Comparison of ENCODE assay signal across 34 cellular contexts in genomic region chr1:190940951-190941350, GRCh38.
"Had no signal": no experiment of that assay in that cellular context is flagged by ENCODE, and none has a peak within 500 bp of the region (broad histone marks: within the 10 kb centered on the region; RNA-seq: fewer than 3 reads in every experiment).

No MANE protein-coding gene starts in this region.

- H3K27ac Mint-ChIP-seq: activated B cell treated with CpG ODN at 0.5 μM for 24 hours; activated CD4-positive, alpha-beta memory T cell treated with anti-CD3 and anti-CD28 coated beads, Interleukin-2, amount 10 ng/mL, durations not matched to agents 7 days and 5 days; activated CD8-positive, alpha-beta memory T cell treated with anti-CD3 and anti-CD28 coated beads, Interleukin-2, amount 10 ng/mL, durations not matched to agents 7 days and 5 days; activated naive CD4-positive, alpha-beta T cell treated with anti-CD3 and anti-CD28 coated beads, Interleukin-2, amount 10 ng/mL, durations not matched to agents 7 days and 5 days; activated naive CD8-positive, alpha-beta T cell; activated naive CD8-positive, alpha-beta T cell treated with anti-CD3 and anti-CD28 coated beads, Interleukin-2, amount 50 U/mL, for 24 hours had no signal

- H3K4me1 Mint-ChIP-seq: activated B cell treated with CpG ODN at 0.5 μM for 24 hours; activated CD4-positive, alpha-beta memory T cell treated with anti-CD3 and anti-CD28 coated beads, Interleukin-2, amount 10 ng/mL, durations not matched to agents 7 days and 5 days; activated CD8-positive, alpha-beta memory T cell treated with anti-CD3 and anti-CD28 coated beads, Interleukin-2, amount 10 ng/mL, durations not matched to agents 7 days and 5 days; activated naive CD4-positive, alpha-beta T cell treated with anti-CD3 and anti-CD28 coated beads, Interleukin-2, amount 10 ng/mL, durations not matched to agents 7 days and 5 days; activated naive CD8-positive, alpha-beta T cell treated with anti-CD3 and anti-CD28 coated beads, Interleukin-2, amount 50 U/mL, for 24 hours had no signal

- H3K36me3 Mint-ChIP-seq: activated CD8-positive, alpha-beta memory T cell treated with anti-CD3 and anti-CD28 coated beads, Interleukin-2, amount 10 ng/mL, durations not matched to agents 7 days and 5 days; activated naive CD4-positive, alpha-beta T cell treated with anti-CD3 and anti-CD28 coated beads, Interleukin-2, amount 10 ng/mL, durations not matched to agents 7 days and 5 days; activated naive CD8-positive, alpha-beta T cell had no signal

- DNase-seq: activated B cell treated with CpG ODN at 0.5 μM for 24 hours; activated CD4-positive, alpha-beta memory T cell treated with anti-CD3 and anti-CD28 coated beads, Interleukin-2, amount 10 ng/mL, durations not matched to agents 7 days and 5 days; activated CD4-positive, alpha-beta T cell treated with anti-CD3 and anti-CD28 coated beads for 48 hours; activated CD4-positive, CD25-positive, alpha-beta regulatory T cell treated with anti-CD3 and anti-CD28 coated beads, Interleukin-2, amount 50 U/mL, for 72 hours; activated CD8-positive, alpha-beta memory T cell treated with anti-CD3 and anti-CD28 coated beads for 24 hours; activated CD8-positive, alpha-beta memory T cell treated with anti-CD3 and anti-CD28 coated beads, Interleukin-2, amount 10 ng/mL, durations not matched to agents 7 days and 5 days; activated CD8-positive, alpha-beta memory T cell treated with anti-CD3 and anti-CD28 coated beads, Interleukin-2, amount 50 U/mL, for 48 hours; activated effector memory CD4-positive, alpha-beta T cell treated with Interleukin-2 at 50 U/mL for 16 hours; activated naive CD4-positive, alpha-beta T cell treated with anti-CD3 and anti-CD28 coated beads, Interleukin-2, amount 10 ng/mL, durations not matched to agents 7 days and 5 days; activated naive CD8-positive, alpha-beta T cell treated with anti-CD3 and anti-CD28 coated beads, Interleukin-2, amount 50 U/mL, for 24 hours; activated T-cell treated with anti-CD3 and anti-CD28 coated beads, Interleukin-2, amount 50 U/mL, for 48 hours; anterior cingulate cortex; brain microvascular endothelial cell; central memory CD4-positive, alpha-beta T cell; Karpas-422; MG63; NCI-H1105; NCI-H1417 treated with DMSO at 0.1 percent for 48 hours; NCI-H187 treated with DMSO at 0.1 percent for 48 hours; NCI-H2081; NCI-H226; NCI-H446 treated with DMSO at 0.1 percent for 48 hours; NCI-H524; NCI-H69; NCI-H82; NK-92 treated with Interleukin-12 subunit alpha and Interleukin-12 subunit beta, amount 100 ng/mL, for 24 hours; OCI-M1; Right ventricle myocardium superior; SW 1271; T-helper 1 cell; T-helper 2 cell; T-helper 9 cell had no signal

- H3K36me3 ChIP-seq: brain microvascular endothelial cell, MG63 had no signal

- H3K4me3 Mint-ChIP-seq: activated B cell treated with CpG ODN at 0.5 μM for 24 hours; activated CD4-positive, alpha-beta memory T cell treated with anti-CD3 and anti-CD28 coated beads, Interleukin-2, amount 10 ng/mL, durations not matched to agents 7 days and 5 days; activated CD8-positive, alpha-beta memory T cell treated with anti-CD3 and anti-CD28 coated beads, Interleukin-2, amount 10 ng/mL, durations not matched to agents 7 days and 5 days; activated naive CD4-positive, alpha-beta T cell treated with anti-CD3 and anti-CD28 coated beads, Interleukin-2, amount 10 ng/mL, durations not matched to agents 7 days and 5 days; activated naive CD8-positive, alpha-beta T cell; activated naive CD8-positive, alpha-beta T cell treated with anti-CD3 and anti-CD28 coated beads, Interleukin-2, amount 50 U/mL, for 24 hours had no signal

- ATAC-seq: activated CD8-positive, alpha-beta memory T cell treated with anti-CD3 and anti-CD28 coated beads, Interleukin-2, amount 10 ng/mL, durations not matched to agents 7 days and 5 days; activated naive CD8-positive, alpha-beta T cell treated with anti-CD3 and anti-CD28 coated beads, Interleukin-2, amount 50 U/mL, for 24 hours had no signal

- H3K27ac ChIP-seq: brain microvascular endothelial cell, VCaP had no signal

- H3K27me3 Mint-ChIP-seq: activated B cell treated with CpG ODN at 0.5 μM for 24 hours; activated CD4-positive, alpha-beta memory T cell treated with anti-CD3 and anti-CD28 coated beads, Interleukin-2, amount 10 ng/mL, durations not matched to agents 7 days and 5 days; activated CD8-positive, alpha-beta memory T cell treated with anti-CD3 and anti-CD28 coated beads, Interleukin-2, amount 10 ng/mL, durations not matched to agents 7 days and 5 days; activated naive CD4-positive, alpha-beta T cell treated with anti-CD3 and anti-CD28 coated beads, Interleukin-2, amount 10 ng/mL, durations not matched to agents 7 days and 5 days; activated naive CD8-positive, alpha-beta T cell; activated naive CD8-positive, alpha-beta T cell treated with anti-CD3 and anti-CD28 coated beads, Interleukin-2, amount 50 U/mL, for 24 hours had no signal

- H3K4me3 ChIP-seq: MG63 had no signal

- H3K27me3 ChIP-seq: brain microvascular endothelial cell, MG63 had no signal
